8 cellular contexts compared by ENCODE assay signal in the genomic region with DNA sequence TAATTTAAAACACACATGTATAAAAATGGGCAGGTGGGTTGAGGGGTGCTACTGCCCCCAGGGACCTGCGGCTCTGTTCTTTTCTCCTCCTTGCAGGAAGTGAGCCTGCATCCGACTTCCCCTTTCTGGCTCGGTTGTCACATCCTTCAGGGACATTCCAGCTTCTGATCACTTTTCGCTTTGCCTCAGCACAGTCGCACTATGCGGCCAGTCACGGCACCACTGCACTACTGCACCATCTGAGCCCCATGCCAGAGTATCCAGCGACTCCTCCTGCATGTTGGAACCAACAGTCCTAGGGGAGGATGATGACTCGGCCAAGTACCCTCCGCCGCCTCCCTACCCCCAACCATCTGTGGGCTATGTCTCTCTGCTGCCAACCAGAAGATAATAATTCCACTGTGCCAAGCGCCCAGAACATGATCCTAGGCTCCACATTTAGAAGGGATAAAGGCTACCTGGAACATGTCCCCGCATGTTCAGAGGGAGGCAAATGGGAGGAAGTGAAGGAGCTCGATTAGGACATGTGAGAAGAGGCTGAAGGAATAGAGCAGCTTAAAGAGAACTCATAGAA. TPM values are rescaled to one million over a fixed set of nuclear protein-coding genes. Genes with fewer than 3 reads are reported as not detected.
DNase-seq lines count a peak whose midpoint lies in the region; ATAC-seq and TF ChIP-seq lines count a peak whose summit lies in the region.

No MANE protein-coding gene starts in this region.

- H3K9me3 ChIP-seq in CD4-positive, alpha-beta memory T cell (ENCODE audit: control insufficient read depth in 1 of 2, low read length in 2 of 2), result no peaks in the 10 kb centered on the region
- no peaks in the 10 kb centered on the region for H3K9me3 ChIP-seq in heart right ventricle

- intact Hi-C loops in CD4-positive, alpha-beta memory T cell (cut with micrococcal nuclease), result no loop called here
- intact Hi-C loops in heart right ventricle (cut with DNase I), result loop anchor here in 1 of 10 donors (2.0 to 10.0 kb wide), 3 partner anchors 17 to 239 kb away; a partner anchor contains a TSS

- no peak overlapping the region for H3K4me3 ChIP-seq in CD4-positive, alpha-beta memory T cell (ENCODE audit: low read length in 2 of 2)
- peak overlapping the region in 7 of 10 donors; percentile 6 to 40 (median 17) for H3K4me3 ChIP-seq in heart right ventricle

- ATAC-seq in HG03432 (IDR thresholded peaks at IDR 0.05; ENCODE audit: unreplicated experiment) (peak; percentile 55), heart right ventricle (peak; percentile 59 to 86 (median 76)), GM18517 (IDR thresholded peaks at IDR 0.05; ENCODE audit: unreplicated experiment) (no peak)
- peak; percentile 89 to 92 for ATAC-seq in stimulated activated naive B cell treated with anti-CD40 and anti-IgM and Interleukin-4, amounts not matched to agents 10 μg/mL and 1 μg/mL and 100 μg/mL, for 72 hours (replicated peaks)

- peaks cover 80 to 98% (median 88%) of the 10 kb centered on the region in 4 donors for H3K4me1 Mint-ChIP-seq in CD4-positive, alpha-beta memory T cell
- H3K4me1 Mint-ChIP-seq in stimulated activated naive B cell treated with anti-CD40 and anti-IgM and Interleukin-4, amounts not matched to agents 10 μg/mL and 1 μg/mL and 100 μg/mL, for 72 hours, result peaks cover 63 to 77% of the 10 kb centered on the region in 2 donors

- 20 to 28% methylated on average over 14 of the region's 14 CpGs for WGBS in heart right ventricle, 2 donors

- peak overlapping the region; percentile 63 for H3K27ac ChIP-seq in CD4-positive, alpha-beta memory T cell (ENCODE audit: low read depth, low read length)
- peak overlapping the region; percentile 77 to 99 (median 90) for H3K27ac ChIP-seq in heart right ventricle

- no peak for DNase-seq in CD4-positive, alpha-beta memory T cell
- peak; percentile 32 for DNase-seq in T-helper 22 cell (ENCODE audit: low read depth)
- DNase-seq in heart right ventricle, result peak; percentile 68
- DNase-seq in stimulated activated naive B cell treated with anti-CD40 and anti-IgM and Interleukin-4, amounts not matched to agents 10 μg/mL and 1 μg/mL and 100 μg/mL, for 72 hours, result peak; percentile 77
- DNase-seq in NCI-H524 treated with DMSO at 0.1 percent for 48 hours (lab: John Stamatoyannopoulos, UW), result no peak

- H3K9me3 Mint-ChIP-seq in CD4-positive, alpha-beta memory T cell, result no peaks in the 10 kb centered on the region
- H3K9me3 Mint-ChIP-seq in stimulated activated naive B cell treated with anti-CD40 and anti-IgM and Interleukin-4, amounts not matched to agents 10 μg/mL and 1 μg/mL and 100 μg/mL, for 72 hours, result no peaks in the 10 kb centered on the region

- POLR2A ChIA-PET in CD4-positive, alpha-beta memory T cell (lab: Charles Lee; ENCODE audit: partially characterized antibody), result interaction anchor here (0.7 to 3.0 kb wide), 13 partner anchors 8 to 199 kb away, joined by 3 to 14 read pairs (median 4); a partner anchor contains a TSS

- H3K27ac Mint-ChIP-seq in CD4-positive, alpha-beta memory T cell, result peak overlapping the region; percentile 78 to 96 (median 89)
- peak overlapping the region; percentile 94 for H3K27ac Mint-ChIP-seq in stimulated activated naive B cell treated with anti-CD40 and anti-IgM and Interleukin-4, amounts not matched to agents 10 μg/mL and 1 μg/mL and 100 μg/mL, for 72 hours

- peaks cover 18 to 54% of the 10 kb centered on the region in 2 donors for H3K36me3 Mint-ChIP-seq in CD4-positive, alpha-beta memory T cell
- H3K36me3 Mint-ChIP-seq in stimulated activated naive B cell treated with anti-CD40 and anti-IgM and Interleukin-4, amounts not matched to agents 10 μg/mL and 1 μg/mL and 100 μg/mL, for 72 hours, result peaks cover 0 to 5% of the 10 kb centered on the region in 2 donors

- peak overlapping the region in 7 of 8 donors; percentile 48 to 76 (median 70) for H3K4me3 Mint-ChIP-seq in CD4-positive, alpha-beta memory T cell
- H3K4me3 Mint-ChIP-seq in stimulated activated naive B cell treated with anti-CD40 and anti-IgM and Interleukin-4, amounts not matched to agents 10 μg/mL and 1 μg/mL and 100 μg/mL, for 72 hours, result peak overlapping the region; percentile 74 to 80

- TF ChIP-seq POLR2A in GM19193 (IDR thresholded peaks at IDR 0.05; ENCODE audit: extremely low read depth, insufficient read depth, insufficient read length), result peak; percentile 82

- H3K4me1 ChIP-seq in CD4-positive, alpha-beta memory T cell (ENCODE audit: insufficient read depth, low read length), result peaks cover 96% of the 10 kb centered on the region
- H3K4me1 ChIP-seq in heart right ventricle, result peaks cover 46 to 100% (median 97%) of the 10 kb centered on the region in 9 donors

- no peaks in the 10 kb centered on the region for H3K27me3 Mint-ChIP-seq in CD4-positive, alpha-beta memory T cell
- H3K27me3 Mint-ChIP-seq in stimulated activated naive B cell treated with anti-CD40 and anti-IgM and Interleukin-4, amounts not matched to agents 10 μg/mL and 1 μg/mL and 100 μg/mL, for 72 hours, result no peaks in the 10 kb centered on the region

- no peak for TF ChIP-seq CTCF in heart right ventricle (IDR thresholded peaks at IDR 0.05)

- no peaks in the 10 kb centered on the region for H3K27me3 ChIP-seq in CD4-positive, alpha-beta memory T cell (ENCODE audit: insufficient read depth, low read length)
- no peaks in the 10 kb centered on the region for H3K27me3 ChIP-seq in heart right ventricle

- CTCF ChIA-PET in CD4-positive, alpha-beta memory T cell (lab: Charles Lee; ENCODE audit: partially characterized antibody), result interaction anchor here (0.5 to 3.7 kb wide), 10 partner anchors 9 to 258 kb away, joined by 3 to 13 read pairs (median 4); no protein-coding TSS in a partner anchor

- no peaks in the 10 kb centered on the region for H3K36me3 ChIP-seq in CD4-positive, alpha-beta memory T cell (ENCODE audit: insufficient read depth, low read length)
- peaks cover 0 to 8% (median 0%) of the 10 kb centered on the region in 9 donors for H3K36me3 ChIP-seq in heart right ventricle

RNA-seq across cellular contexts. Expression of a gene that starts 17.6 kb away (rescaled TPM):
- total RNA-seq in CD4-positive, alpha-beta memory T cell, result 10 to 100 TPM; 56.1 to 60.9 TPM
- polyA plus RNA-seq in CD4-positive, alpha-beta memory T cell, result 100 to 1,000 TPM in 1 of 2 donors, 10 to 100 TPM in 1; 59.3 to 107 TPM
- 100 to 1,000 TPM in 6 of 10 donors, 10 to 100 TPM in 4; 67.3 to 188 (median 143) TPM for total RNA-seq in heart right ventricle
- 10 to 100 TPM; 28.4 to 32.9 TPM for polyA plus RNA-seq in heart right ventricle

Comparison
In these comparisons a context has a peak if more than half of its experiments do, and no peak if none do; other contexts are left out.
1. DNase-seq: peak in T-helper 22 cell (single experiment), heart right ventricle (2 of 2) and stimulated activated naive B cell treated with anti-CD40 and anti-IgM and Interleukin-4, amounts not matched to agents 10 μg/mL and 1 μg/mL and 100 μg/mL, for 72 hours (single experiment); none in CD4-positive, alpha-beta memory T cell (0 of 5) and NCI-H524 treated with DMSO at 0.1 percent for 48 hours (single experiment).
2. H3K4me3 ChIP-seq: peak in heart right ventricle (7 of 10); none in CD4-positive, alpha-beta memory T cell (0 of 2).